15 cellular contexts compared by ENCODE assay signal in genomic region chr20:61185841-61186601, GRCh38.
DNase-seq lines count a peak whose midpoint lies in the region; ATAC-seq and TF ChIP-seq lines count a peak whose summit lies in the region.
"Had no signal": no experiment of that assay in that cellular context is flagged by ENCODE, and none has a peak within 500 bp of the region (broad histone marks: within the 10 kb centered on the region; RNA-seq: fewer than 3 reads in every experiment).

No MANE protein-coding gene starts in this region.

- peak overlapping the region; percentile 87 for H3K27ac Mint-ChIP-seq in HFFc6
- H3K27ac Mint-ChIP-seq in activated naive CD8-positive, alpha-beta T cell treated with anti-CD3 and anti-CD28 coated beads, Interleukin-2, amount 50 U/mL, for 24 hours: no peak overlapping the region
- H3K27ac Mint-ChIP-seq in endodermal cell: no peak overlapping the region
- H3K27ac Mint-ChIP-seq: activated CD4-positive, alpha-beta T cell treated with anti-CD3 and anti-CD28 coated beads, Interleukin-2, amount 10 ng/mL, durations not matched to agents 24 days and 14 days; activated naive CD8-positive, alpha-beta T cell treated with anti-CD3 and anti-CD28 coated beads, Interleukin-2, amount 10 ng/mL, durations not matched to agents 7 days and 5 days had no signal

- DNase-seq in A172 (ENCODE audit: low spot score) (peak; percentile 97), HFFc6 (peak; percentile 96), astrocyte of the hippocampus (ENCODE audit: low read depth, low spot score) (peak; percentile 93), islet precursor cell (peak; percentile 83), endodermal cell (no peak)
- no peak for DNase-seq in activated naive CD8-positive, alpha-beta T cell treated with anti-CD3 and anti-CD28 coated beads, Interleukin-2, amount 50 U/mL, for 24 hours
- DNase-seq in activated CD4-positive, alpha-beta T cell treated with anti-CD3 and anti-CD28 coated beads, Interleukin-2, amount 50 U/mL, for 1 hour: no peak
- DNase-seq: activated CD4-positive, alpha-beta T cell treated with anti-CD3 and anti-CD28 coated beads, Interleukin-2, amount 10 ng/mL, durations not matched to agents 24 days and 14 days; activated naive CD8-positive, alpha-beta T cell treated with anti-CD3 and anti-CD28 coated beads, Interleukin-2, amount 10 ng/mL, durations not matched to agents 7 days and 5 days; NCI-H1930; stimulated activated CD4-positive, alpha-beta T cell treated with anti-CD3 and anti-CD28 coated beads, Interleukin-4, amount 100 ng/mL, for 1 hour; transverse colon had no signal

- WGBS in endodermal cell (ENCODE audit: insufficient coverage in 1 of 2, insufficient read length in 1 of 2), 2 experiments: 87 to 89% methylated on average over 6 to 12 of the region's 12 CpGs

- H3K36me3 Mint-ChIP-seq in HFFc6 (ENCODE audit: low read depth): no peaks in the 10 kb centered on the region
- no peaks in the 10 kb centered on the region for H3K36me3 Mint-ChIP-seq in activated naive CD8-positive, alpha-beta T cell treated with anti-CD3 and anti-CD28 coated beads, Interleukin-2, amount 50 U/mL, for 24 hours (ENCODE audit: low read depth)
- no peaks in the 10 kb centered on the region for H3K36me3 Mint-ChIP-seq in endodermal cell (ENCODE audit: low read depth)
- H3K36me3 Mint-ChIP-seq: activated naive CD8-positive, alpha-beta T cell treated with anti-CD3 and anti-CD28 coated beads, Interleukin-2, amount 10 ng/mL, durations not matched to agents 7 days and 5 days had no signal

- H3K4me1 ChIP-seq in endodermal cell (ENCODE audit: control insufficient read depth, insufficient read depth, low read length): no peaks in the 10 kb centered on the region
- H3K4me1 ChIP-seq: gastroesophageal sphincter, transverse colon had no signal

- H3K9me3 Mint-ChIP-seq in HFFc6: no peaks in the 10 kb centered on the region
- no peaks in the 10 kb centered on the region for H3K9me3 Mint-ChIP-seq in activated naive CD8-positive, alpha-beta T cell treated with anti-CD3 and anti-CD28 coated beads, Interleukin-2, amount 50 U/mL, for 24 hours
- H3K9me3 Mint-ChIP-seq in endodermal cell: no peaks in the 10 kb centered on the region
- H3K9me3 Mint-ChIP-seq: activated CD4-positive, alpha-beta T cell treated with anti-CD3 and anti-CD28 coated beads, Interleukin-2, amount 10 ng/mL, durations not matched to agents 24 days and 14 days; activated naive CD8-positive, alpha-beta T cell treated with anti-CD3 and anti-CD28 coated beads, Interleukin-2, amount 10 ng/mL, durations not matched to agents 7 days and 5 days had no signal

- H3K36me3 ChIP-seq in endodermal cell (ENCODE audit: control insufficient read depth, insufficient read depth, low read length): no peaks in the 10 kb centered on the region
- H3K36me3 ChIP-seq: gastroesophageal sphincter, transverse colon had no signal

- no peak overlapping the region for H3K4me3 ChIP-seq in endodermal cell (ENCODE audit: low read length)
- H3K4me3 ChIP-seq: gastroesophageal sphincter, GM12878, transverse colon had no signal

- H3K27me3 ChIP-seq in endodermal cell (ENCODE audit: control insufficient read depth, insufficient read depth, low read length, poor library complexity, severe bottlenecking): no peaks in the 10 kb centered on the region
- H3K27me3 ChIP-seq: transverse colon had no signal

- no peaks in the 10 kb centered on the region for H3K9me3 ChIP-seq in endodermal cell (ENCODE audit: control insufficient read depth, low read length)
- H3K9me3 ChIP-seq: gastroesophageal sphincter, transverse colon had no signal

- ATAC-seq in activated naive CD8-positive, alpha-beta T cell treated with anti-CD3 and anti-CD28 coated beads, Interleukin-2, amount 50 U/mL, for 24 hours: no peak
- no peak for ATAC-seq in HG02623 (IDR thresholded peaks at IDR 0.05; ENCODE audit: unreplicated experiment)
- ATAC-seq: gastroesophageal sphincter, GM12878 had no signal

- H3K27ac ChIP-seq in endodermal cell (ENCODE audit: low read depth, low read length): no peak overlapping the region
- H3K27ac ChIP-seq: gastroesophageal sphincter, transverse colon had no signal

- H3K4me3 Mint-ChIP-seq in HFFc6 (peak overlapping the region; percentile 80), endodermal cell (no peak overlapping the region)
- no peak overlapping the region for H3K4me3 Mint-ChIP-seq in activated naive CD8-positive, alpha-beta T cell treated with anti-CD3 and anti-CD28 coated beads, Interleukin-2, amount 50 U/mL, for 24 hours
- H3K4me3 Mint-ChIP-seq: activated CD4-positive, alpha-beta T cell treated with anti-CD3 and anti-CD28 coated beads, Interleukin-2, amount 10 ng/mL, durations not matched to agents 24 days and 14 days; activated naive CD8-positive, alpha-beta T cell treated with anti-CD3 and anti-CD28 coated beads, Interleukin-2, amount 10 ng/mL, durations not matched to agents 7 days and 5 days had no signal

- no peak overlapping the region for H3K9ac ChIP-seq in endodermal cell (ENCODE audit: extremely low read depth, low read length, poor library complexity, severe bottlenecking)

- TF ChIP-seq CTCF in HFFc6 (IDR thresholded peaks at IDR 0.05) (peak; percentile 35; the same call in 1 of the 2 replicates), endodermal cell (conservative IDR thresholded peaks at IDR 0.05) (no peak)

- H3K4me1 Mint-ChIP-seq in HFFc6 (ENCODE audit: low read depth): peaks cover 44% of the 10 kb centered on the region
- H3K4me1 Mint-ChIP-seq in activated naive CD8-positive, alpha-beta T cell treated with anti-CD3 and anti-CD28 coated beads, Interleukin-2, amount 50 U/mL, for 24 hours: no peaks in the 10 kb centered on the region
- H3K4me1 Mint-ChIP-seq in endodermal cell: no peaks in the 10 kb centered on the region
- H3K4me1 Mint-ChIP-seq: activated CD4-positive, alpha-beta T cell treated with anti-CD3 and anti-CD28 coated beads, Interleukin-2, amount 10 ng/mL, durations not matched to agents 24 days and 14 days; activated naive CD8-positive, alpha-beta T cell treated with anti-CD3 and anti-CD28 coated beads, Interleukin-2, amount 10 ng/mL, durations not matched to agents 7 days and 5 days had no signal

- H3K27me3 Mint-ChIP-seq in HFFc6 (ENCODE audit: insufficient read depth): no peaks in the 10 kb centered on the region
- H3K27me3 Mint-ChIP-seq in activated naive CD8-positive, alpha-beta T cell treated with anti-CD3 and anti-CD28 coated beads, Interleukin-2, amount 50 U/mL, for 24 hours: no peaks in the 10 kb centered on the region
- H3K27me3 Mint-ChIP-seq in endodermal cell (ENCODE audit: insufficient read depth): peaks cover 55% of the 10 kb centered on the region
- H3K27me3 Mint-ChIP-seq: activated CD4-positive, alpha-beta T cell treated with anti-CD3 and anti-CD28 coated beads, Interleukin-2, amount 10 ng/mL, durations not matched to agents 24 days and 14 days had no signal

Comparison
In these comparisons a context has a peak if more than half of its experiments do, and no peak if none do; other contexts are left out.
1. DNase-seq: peak in A172 (single experiment), HFFc6 (single experiment), astrocyte of the hippocampus (single experiment) and islet precursor cell (single experiment); none in activated naive CD8-positive, alpha-beta T cell treated with anti-CD3 and anti-CD28 coated beads, Interleukin-2, amount 50 U/mL, for 24 hours (single experiment), endodermal cell (single experiment) and activated CD4-positive, alpha-beta T cell treated with anti-CD3 and anti-CD28 coated beads, Interleukin-2, amount 50 U/mL, for 1 hour (single experiment).